8 cellular contexts compared by ENCODE assay signal in the genomic region with DNA sequence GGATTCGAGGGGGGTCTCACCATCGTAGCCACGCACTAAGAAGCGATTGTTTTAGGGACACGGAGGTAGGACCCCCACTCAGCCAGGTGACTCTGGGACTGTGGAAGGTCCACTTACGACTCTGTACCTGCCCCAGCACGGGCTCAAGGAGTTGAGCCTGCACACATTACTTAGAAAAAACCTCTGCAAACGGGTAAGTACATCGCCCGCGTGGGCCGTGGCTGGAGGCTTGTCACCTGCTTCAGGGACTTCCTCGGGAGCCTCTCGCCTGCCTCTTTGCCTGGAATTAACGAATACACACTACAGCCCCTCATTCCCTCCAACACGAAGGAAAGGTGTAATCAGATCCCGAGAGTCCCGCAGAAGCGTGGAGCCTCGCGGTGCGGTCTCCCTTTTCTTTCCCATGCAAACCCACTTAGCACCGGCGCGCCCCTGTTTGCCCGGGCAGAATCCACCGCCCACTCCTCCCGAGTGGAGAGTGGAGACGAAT. TPM values are rescaled to one million over a fixed set of nuclear protein-coding genes. Genes with fewer than 3 reads are reported as not detected.
DNase-seq lines count a peak whose midpoint lies in the region; ATAC-seq and TF ChIP-seq lines count a peak whose summit lies in the region.

No MANE protein-coding gene starts in this region.

- H3K4me3 Mint-ChIP-seq in T-helper 17 cell, result peak overlapping the region; percentile 86

- no peaks in the 10 kb centered on the region for H3K9me3 ChIP-seq in T-helper 17 cell (ENCODE audit: control insufficient read depth, low read length, poor library complexity, severe bottlenecking)

- peak overlapping the region; percentile 71 for H3K4me3 ChIP-seq in fibroblast of the aortic adventitia (ENCODE audit: low read depth, low read length)
- H3K4me3 ChIP-seq in rectal smooth muscle tissue (ENCODE audit: low read length), result peak overlapping the region; percentile 65

- H3K27ac ChIP-seq in rectal smooth muscle tissue (ENCODE audit: low read depth, low read length), result peak overlapping the region; percentile 40

- H3K27me3 Mint-ChIP-seq in T-helper 17 cell, result peaks cover 38% of the 10 kb centered on the region

- peaks cover 9% of the 10 kb centered on the region for H3K4me1 ChIP-seq in rectal smooth muscle tissue (ENCODE audit: control insufficient read depth, insufficient read depth, low read length)

- peaks cover 6% of the 10 kb centered on the region for H3K27me3 ChIP-seq in rectal smooth muscle tissue (ENCODE audit: control insufficient read depth, insufficient read depth, low read length)

- H3K4me1 Mint-ChIP-seq in T-helper 17 cell, result peaks cover 11% of the 10 kb centered on the region

- H3K36me3 Mint-ChIP-seq in T-helper 17 cell (ENCODE audit: low read depth), result peaks cover 4% of the 10 kb centered on the region

- no peak overlapping the region for H3K9ac ChIP-seq in rectal smooth muscle tissue (ENCODE audit: low read length)

- ATAC-seq in T-helper 17 cell, result no peak
- no peak for ATAC-seq in GM18520 (IDR thresholded peaks at IDR 0.05; ENCODE audit: unreplicated experiment)
- ATAC-seq in GM21515 (IDR thresholded peaks at IDR 0.05; ENCODE audit: unreplicated experiment), result no peak

- DNase-seq in DMS 273 (lab: John Stamatoyannopoulos, UW; ENCODE audit: unreplicated experiment), result peak; percentile 57
- no peak for DNase-seq in DMS 273 treated with DMSO at 0.1 percent for 48 hours (lab: John Stamatoyannopoulos, UW)
- no peak for DNase-seq in T-helper 17 cell
- no peak for DNase-seq in fibroblast of the aortic adventitia (ENCODE audit: low read depth)
- no peak for DNase-seq in occipital lobe (lab: John Stamatoyannopoulos, UW)

- H3K27ac Mint-ChIP-seq in T-helper 17 cell, result no peak overlapping the region

- TF ChIP-seq CTCF in fibroblast of the aortic adventitia (IDR thresholded peaks at IDR 0.05; ENCODE audit: insufficient read depth, low read length), result no peak

- no peaks in the 10 kb centered on the region for H3K36me3 ChIP-seq in rectal smooth muscle tissue (ENCODE audit: control insufficient read depth, insufficient read depth, low read length)

RNA-seq across cellular contexts. Expression of a gene that starts 0.8 kb away (rescaled TPM):
- total RNA-seq in T-helper 17 cell, result 1 to 10 TPM in 1 of 2 donors, under 1 TPM in 1; 0.47 to 1.1 TPM
- total RNA-seq in fibroblast of the aortic adventitia (ENCODE audit: low replicate concordance), result 2.3 and 7.3 TPM in 2 replicates
- total RNA-seq in occipital lobe, result 11.1 TPM
